13 cellular contexts compared by ENCODE assay signal in genomic region chr6:56691201-56691595, GRCh38. TPM values are rescaled to one million over a fixed set of nuclear protein-coding genes. Genes with fewer than 3 reads are reported as not detected.
A peak's percentile ranks its signal among the peaks of the same experiment; 100 is the strongest.
DNase-seq lines count a peak whose midpoint lies in the region; ATAC-seq and TF ChIP-seq lines count a peak whose summit lies in the region.
"Had no signal": no experiment of that assay in that cellular context is flagged by ENCODE, and none has a peak within 500 bp of the region (broad histone marks: within the 10 kb centered on the region; RNA-seq: fewer than 3 reads in every experiment).

No MANE protein-coding gene starts in this region.

- intact Hi-C loops in Right ventricle myocardium superior (cut with DNase I), result loop anchor here (5.0 kb wide), 1 partner anchor 44 kb away; no protein-coding TSS in a partner anchor
- intact Hi-C loops in cardiac septum (cut with DNase I), result loop anchor here (10.0 kb wide), 1 partner anchor 316 kb away; no protein-coding TSS in a partner anchor
- intact Hi-C loops in esophagus muscularis mucosa (cut with DNase I), result loop anchor here (10.0 kb wide), 1 partner anchor 336 kb away; no protein-coding TSS in a partner anchor

- H3K27me3 ChIP-seq in esophagus muscularis mucosa, result no peaks in the 10 kb centered on the region
- H3K27me3 ChIP-seq in mucosa of rectum (ENCODE audit: control insufficient read depth in 2 of 2, insufficient read depth in 2 of 2, low read length in 2 of 2), result no peaks in the 10 kb centered on the region

- DNase-seq in Right ventricle myocardium superior (no peak), cardiac septum (ENCODE audit: low spot score) (no peak), esophagus muscularis mucosa (ENCODE audit: extremely low spot score) (no peak), T-helper 9 cell (no peak), NCI-H2171 treated with DMSO at 0.1 percent for 48 hours (lab: John Stamatoyannopoulos, UW) (no peak), HCEC 1CT (no peak)
- DNase-seq: activated CD8-positive, alpha-beta memory T cell treated with anti-CD3 and anti-CD28 coated beads, Interleukin-2, amount 10 ng/mL, durations not matched to agents 7 days and 5 days; Kasumi-1; nucleus accumbens; stimulated activated CD4-positive, alpha-beta T cell treated with anti-CD3 and anti-CD28 coated beads, Interleukin-4, amount 100 ng/mL, for 1 hour; stimulated activated naive CD8-positive, alpha-beta T cell treated with anti-CD3 and anti-CD28 coated beads, Interleukin-15, amount 100 ng/mL, for 72 hours had no signal

- peak overlapping the region in 1 of 2 donors; percentile 63 for H3K9ac ChIP-seq in mucosa of rectum (ENCODE audit: low read depth in 1 of 2, low read length in 2 of 2)

- ATAC-seq in Right ventricle myocardium superior (ENCODE audit: poor library complexity) (peak; percentile 47), GM21423 (IDR thresholded peaks at IDR 0.05; ENCODE audit: unreplicated experiment) (no peak)
- ATAC-seq: activated CD8-positive, alpha-beta memory T cell treated with anti-CD3 and anti-CD28 coated beads, Interleukin-2, amount 10 ng/mL, durations not matched to agents 7 days and 5 days; stimulated activated naive CD8-positive, alpha-beta T cell treated with anti-CD3 and anti-CD28 coated beads, Interleukin-15, amount 100 ng/mL, for 72 hours had no signal

- no peaks in the 10 kb centered on the region for H3K9me3 ChIP-seq in esophagus muscularis mucosa
- H3K9me3 ChIP-seq in mucosa of rectum (ENCODE audit: control insufficient read depth in 2 of 2, low read length in 2 of 2), result no peaks in the 10 kb centered on the region

- H3K4me3 ChIP-seq in esophagus muscularis mucosa (peak overlapping the region; percentile 35 to 48 (median 45)), mucosa of rectum (ENCODE audit: low read length in 2 of 2) (peak overlapping the region; percentile 59 to 72)

- no peak for TF ChIP-seq POLR2A in esophagus muscularis mucosa (IDR thresholded peaks at IDR 0.05; ENCODE audit: low read depth)

- no peaks in the 10 kb centered on the region for H3K36me3 ChIP-seq in esophagus muscularis mucosa
- no peaks in the 10 kb centered on the region for H3K36me3 ChIP-seq in mucosa of rectum (ENCODE audit: control insufficient read depth in 2 of 2, insufficient read depth in 2 of 2, low read length in 2 of 2)

- H3K4me1 ChIP-seq in esophagus muscularis mucosa (peaks cover 16 to 78% (median 76%) of the 10 kb centered on the region in 4 donors), mucosa of rectum (ENCODE audit: control insufficient read depth in 2 of 2, insufficient read depth in 2 of 2, low read length in 2 of 2) (peaks cover 4 to 30% of the 10 kb centered on the region in 2 donors)

- 42% methylated on average over 2 of the region's 2 CpGs for WGBS in esophagus muscularis mucosa

- TF ChIP-seq CTCF in esophagus muscularis mucosa (IDR thresholded peaks at IDR 0.05), result no peak

- H3K27ac ChIP-seq in esophagus muscularis mucosa (replicated peaks in 1 of 4), result peak overlapping the region; percentile 78 to 87 (median 80)
- H3K27ac ChIP-seq in mucosa of rectum (ENCODE audit: low read depth in 2 of 2, low read length in 2 of 2), result peak overlapping the region; percentile 52 to 90

- no peak for TF ChIP-seq EP300 in esophagus muscularis mucosa (IDR thresholded peaks at IDR 0.05)

RNA-seq across cellular contexts. Expression of gene DST, which starts 48.5 kb away (rescaled TPM):
- total RNA-seq in Right ventricle myocardium superior (234 TPM), cardiac septum (457 TPM), esophagus muscularis mucosa (100 to 1,000 TPM; 410 to 588 (median 521) TPM)
